Comparison of ENCODE assay signal across 9 cellular contexts in genomic region chr1:220281159-220281574, GRCh38. TPM values are rescaled to one million over a fixed set of nuclear protein-coding genes. Genes with fewer than 3 reads are reported as not detected.
A peak's percentile ranks its signal among the peaks of the same experiment; 100 is the strongest.
DNase-seq lines count a peak whose midpoint lies in the region; ATAC-seq and TF ChIP-seq lines count a peak whose summit lies in the region.
"Had no signal": no experiment of that assay in that cellular context is flagged by ENCODE, and none has a peak within 500 bp of the region (broad histone marks: within the 10 kb centered on the region; RNA-seq: fewer than 3 reads in every experiment).

No MANE protein-coding gene starts in this region.

- H3K27me3 ChIP-seq in KMS-11 (ENCODE audit: insufficient read depth, low read depth) = no peaks in the 10 kb centered on the region
- H3K27me3 ChIP-seq: neutrophil had no signal

- ATAC-seq in HG03460 (IDR thresholded peaks at IDR 0.05; ENCODE audit: unreplicated experiment) = no peak

- no peaks in the 10 kb centered on the region for H3K4me1 ChIP-seq in KMS-11 (ENCODE audit: low read depth, poor library complexity, severe bottlenecking)

- H3K4me1 Mint-ChIP-seq in neural crest cell = no peaks in the 10 kb centered on the region

- H3K9ac ChIP-seq in KMS-11 = no peak overlapping the region

- no peak overlapping the region for H3K27ac Mint-ChIP-seq in neural crest cell (ENCODE audit: unreplicated experiment)

- TF ChIP-seq CTCF in KMS-11 (conservative IDR thresholded peaks at IDR 0.05; ENCODE audit: low read depth, low read length) (peak; percentile 76), neural crest cell (conservative IDR thresholded peaks at IDR 0.05) (peak; percentile 72)

- H3K4me3 Mint-ChIP-seq in neural crest cell = no peak overlapping the region

- H3K4me2 ChIP-seq in KMS-11 = no peak overlapping the region

- H3K4me3 ChIP-seq in KMS-11 (IDR thresholded peaks at IDR 0.05; ENCODE audit: insufficient read depth, low read depth, low read length) = no peak overlapping the region

- no peaks in the 10 kb centered on the region for H4K20me1 ChIP-seq in KMS-11 (ENCODE audit: insufficient read depth)

- H3K27me3 Mint-ChIP-seq in neural crest cell (ENCODE audit: low read depth) = peaks cover 15% of the 10 kb centered on the region

- H3K36me3 ChIP-seq in KMS-11 (ENCODE audit: insufficient read depth) = no peaks in the 10 kb centered on the region
- H3K36me3 ChIP-seq: neutrophil had no signal

- no peaks in the 10 kb centered on the region for H3K79me2 ChIP-seq in KMS-11 (ENCODE audit: insufficient read depth, low read depth)

- no peak overlapping the region for H3K27ac ChIP-seq in KMS-11
- H3K27ac ChIP-seq: neutrophil had no signal

- peak; percentile 8 for DNase-seq in DMS79 treated with DMSO at 0.1 percent for 48 hours (lab: John Stamatoyannopoulos, UW)
- no peak for DNase-seq in DMS79 (lab: John Stamatoyannopoulos, UW)
- peak; percentile 58 for DNase-seq in astrocyte of the hippocampus (ENCODE audit: low read depth, low spot score)
- no peak for DNase-seq in neural crest cell (ENCODE audit: low read depth, low spot score)
- no peak for DNase-seq in activated CD4-positive, alpha-beta T cell treated with anti-CD3 and anti-CD28 coated beads for 48 hours
- no peak for DNase-seq in NCI-H187 treated with DMSO at 0.1 percent for 48 hours (lab: John Stamatoyannopoulos, UW)

- H3K36me3 Mint-ChIP-seq in neural crest cell (ENCODE audit: low read depth) = no peaks in the 10 kb centered on the region

- H2AFZ ChIP-seq in KMS-11 (ENCODE audit: low read depth) = no peak overlapping the region

- no peaks in the 10 kb centered on the region for H3K9me3 Mint-ChIP-seq in neural crest cell

RNA-seq across cellular contexts. Expression of gene RAB3GAP2, which starts 8.9 kb away (rescaled TPM):
- total RNA-seq in neural crest cell = 36.4 and 44.1 TPM in 2 replicates

Comparison
In these comparisons a context has a peak if more than half of its experiments do, and no peak if none do; other contexts are left out.
1. DNase-seq: peak in DMS79 treated with DMSO at 0.1 percent for 48 hours (single experiment) and astrocyte of the hippocampus (single experiment); none in DMS79 (single experiment), neural crest cell (single experiment), activated CD4-positive, alpha-beta T cell treated with anti-CD3 and anti-CD28 coated beads for 48 hours (single experiment) and NCI-H187 treated with DMSO at 0.1 percent for 48 hours (single experiment).